In the genomic region with DNA sequence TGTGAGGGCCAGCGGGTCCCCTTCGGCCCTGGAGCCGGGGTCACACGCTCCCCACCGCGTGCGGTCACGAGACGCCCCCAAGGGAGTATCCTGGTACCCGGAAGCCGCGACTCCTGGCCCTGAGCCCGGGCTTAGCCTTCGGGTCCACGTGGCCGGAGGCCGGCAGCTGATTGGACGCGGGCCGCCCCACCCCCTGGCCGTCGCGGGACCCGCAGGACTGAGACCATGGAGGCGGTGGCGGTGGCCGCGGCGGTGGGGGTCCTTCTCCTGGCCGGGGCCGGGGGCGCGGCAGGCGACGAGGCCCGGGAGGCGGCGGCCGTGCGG, we compare ENCODE assay signal across 8 cellular contexts. TPM values are rescaled to one million over a fixed set of nuclear protein-coding genes. Genes with fewer than 3 reads are reported as not detected.
A peak's percentile ranks its signal among the peaks of the same experiment; 100 is the strongest.
DNase-seq lines count a peak whose midpoint lies in the region; TF ChIP-seq lines count a peak whose summit lies in the region.

A gene (plus strand): TSS at position 194 of the 324 bp plus-strand sequence. CDS start 32 bp downstream, at position 226.

- H3K27me3 ChIP-seq in H7 (ENCODE audit: control insufficient read depth, insufficient read depth, low read length) = peaks cover 8% of the 10 kb centered on the region
- H3K27me3 ChIP-seq in SJCRH30 = no peaks in the 10 kb centered on the region
- H3K27me3 ChIP-seq in neuron (ENCODE audit: insufficient read depth, low read length) = no peaks in the 10 kb centered on the region
- H3K27me3 ChIP-seq in subcutaneous abdominal adipose tissue (ENCODE audit: control insufficient read depth in 5 of 5, insufficient read depth in 4 of 5, low read length in 5 of 5) = no peaks in the 10 kb centered on the region

- H3K4me1 ChIP-seq in SJCRH30 = peaks cover 15% of the 10 kb centered on the region
- peaks cover 24% of the 10 kb centered on the region for H3K4me1 ChIP-seq in neuron (ENCODE audit: insufficient read depth, low read length)
- H3K4me1 ChIP-seq in subcutaneous abdominal adipose tissue (ENCODE audit: control insufficient read depth in 5 of 5, insufficient read depth in 5 of 5, low read length in 5 of 5) = peaks cover 7 to 39% (median 33%) of the 10 kb centered on the region in 5 donors

- no peak for TF ChIP-seq CTCF in foreskin fibroblast (IDR thresholded peaks at IDR 0.05; ENCODE audit: low read depth, low read length)

- H3K4me3 ChIP-seq in H7 (ENCODE audit: insufficient read depth, low read depth, low read length) (peak within 1 kb of the TSS; percentile 45), SJCRH30 (peak within 1 kb of the TSS; percentile 63), foreskin fibroblast (ENCODE audit: low read depth in 1 of 2, low read length in 2 of 2) (peak within 1 kb of the TSS; percentile 55 to 75), neuron (ENCODE audit: low read length) (peak within 1 kb of the TSS; percentile 52), subcutaneous abdominal adipose tissue (ENCODE audit: low read depth in 1 of 5, low read length in 5 of 5) (peak within 1 kb of the TSS; percentile 78 to 87 (median 83))

- H3K9ac ChIP-seq in subcutaneous abdominal adipose tissue (ENCODE audit: low read length in 5 of 5) = peak within 1 kb of the TSS; percentile 71 to 95 (median 83)

- H3K27ac ChIP-seq in SJCRH30 (peak within 1 kb of the TSS; percentile 98), subcutaneous abdominal adipose tissue (ENCODE audit: low read depth, low read length) (peak within 1 kb of the TSS; percentile 99)

- no peaks in the 10 kb centered on the region for H3K9me3 ChIP-seq in SJCRH30 (replicated peaks)
- no peaks in the 10 kb centered on the region for H3K9me3 ChIP-seq in neuron (ENCODE audit: low read length)
- H3K9me3 ChIP-seq in subcutaneous abdominal adipose tissue (ENCODE audit: control insufficient read depth in 5 of 5, low read length in 5 of 5) = no peaks in the 10 kb centered on the region

- peak; percentile 93 for DNase-seq in ELR (ENCODE audit: low read depth)
- DNase-seq in H7 = peak; percentile 100
- peak; percentile 83 for DNase-seq in M059J (ENCODE audit: low read depth)
- DNase-seq in SJCRH30 = peak; percentile 97 to 98
- DNase-seq in activated gamma-delta T cell treated with anti-CD3 and anti-CD28 coated beads, Interleukin-2, amount 50 U/mL, for 16 hours (ENCODE audit: low read depth) = peak; percentile 74
- DNase-seq in foreskin fibroblast = peak; percentile 89 to 97

- H2AFZ ChIP-seq in neuron (ENCODE audit: low read depth, low read length) = peak within 1 kb of the TSS; percentile 54

- H3K36me3 ChIP-seq in H7 (replicated peaks; ENCODE audit: control insufficient read depth, insufficient read depth, low read length) (peaks cover 3% of the 10 kb centered on the region), SJCRH30 (no peaks in the 10 kb centered on the region), neuron (ENCODE audit: insufficient read depth, low read length) (peaks cover 8% of the 10 kb centered on the region), subcutaneous abdominal adipose tissue (ENCODE audit: control insufficient read depth in 5 of 5, insufficient read depth in 5 of 5, low read length in 5 of 5) (peaks cover 0 to 31% (median 21%) of the 10 kb centered on the region in 5 donors)

RNA-seq across cellular contexts. Expression of the gene that starts here (rescaled TPM):
- total RNA-seq in H7 (2014; rRNA removed; shearing (Covaris generic)) = 36.9 and 43.9 TPM in 2 replicates
- 19.3 and 27.8 TPM in 2 replicates for total RNA-seq in M059J (2014; rRNA removed; shearing (Covaris generic))
- 20.6 and 22.2 TPM in 2 replicates for total RNA-seq in SJCRH30 (2014; rRNA removed; shearing (Covaris generic))

Comparison
In these comparisons a context has a peak if more than half of its experiments do, and no peak if none do; other contexts are left out.
1. Peak in every context shown above with its lines: DNase-seq, H3K4me3 ChIP-seq and H3K27ac ChIP-seq.